ENCODE assay signal across 31 cellular contexts in the genomic region with DNA sequence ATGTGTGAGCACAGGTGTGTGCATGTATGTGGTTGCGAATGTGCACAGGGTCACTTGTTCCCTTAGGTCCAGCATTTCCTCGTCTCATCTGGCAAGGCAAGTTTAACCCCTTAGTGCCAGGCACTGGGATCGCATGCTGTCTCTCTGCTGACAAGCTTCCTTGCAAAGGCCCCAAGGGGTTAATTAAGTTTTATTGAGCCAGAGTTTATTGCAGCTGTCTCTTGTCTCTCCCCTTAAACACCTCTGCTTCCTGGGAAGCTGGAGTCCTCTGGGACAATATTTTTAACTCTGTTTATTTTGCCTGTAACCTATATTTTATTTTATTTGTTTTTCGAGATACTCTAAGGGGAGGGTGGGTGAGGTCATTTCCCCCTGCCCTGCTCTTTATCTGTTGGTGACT.
DNase-seq lines count a peak whose midpoint lies in the region; ATAC-seq and TF ChIP-seq lines count a peak whose summit lies in the region.
"Had no signal": no experiment of that assay in that cellular context is flagged by ENCODE, and none has a peak within 500 bp of the region (broad histone marks: within the 10 kb centered on the region; RNA-seq: fewer than 3 reads in every experiment).

No MANE protein-coding gene starts in this region.

- H3K9me3 ChIP-seq in colonic mucosa (no peaks in the 10 kb centered on the region), transverse colon (no peaks in the 10 kb centered on the region)
- H3K9me3 ChIP-seq: esophagus muscularis mucosa, lower lobe of right lung, MG63, SJSA1, tibial nerve had no signal

- intact Hi-C loops in colonic mucosa (cut with DNase I) (loop anchor here (10.0 kb wide), 1 partner anchor 127 kb away; no protein-coding TSS in a partner anchor), transverse colon (cut with DNase I; ENCODE audit: low total_unique reads) (no loop called here)

- H3K27ac ChIP-seq in colonic mucosa (peak overlapping the region; percentile 34), transverse colon (peak overlapping the region; percentile 1 to 61 (median 30))
- H3K27ac ChIP-seq: brain microvascular endothelial cell, esophagus muscularis mucosa, lower lobe of right lung, SJSA1, tibial nerve had no signal

- TF ChIP-seq CTCF in colonic mucosa (IDR thresholded peaks at IDR 0.05) (no peak), transverse colon (IDR thresholded peaks at IDR 0.05) (no peak)

- no peaks in the 10 kb centered on the region for H3K27me3 ChIP-seq in colonic mucosa
- H3K27me3 ChIP-seq in transverse colon = no peaks in the 10 kb centered on the region
- H3K27me3 ChIP-seq: brain microvascular endothelial cell, MG63, SJSA1, tibial nerve had no signal

- ATAC-seq in GM19467 (IDR thresholded peaks at IDR 0.05; ENCODE audit: unreplicated experiment) = no peak
- ATAC-seq: lower lobe of right lung; natural killer cell; stimulated activated effector memory CD8-positive, alpha-beta T cell treated with anti-CD3 and anti-CD28 coated beads, Interleukin-12 subunit alpha, Interleukin-12 subunit beta, amount 100 ng/mL, for 72 hours had no signal

- H3K4me1 ChIP-seq in colonic mucosa (peaks cover 13% of the 10 kb centered on the region), transverse colon (peaks cover 0 to 47% (median 25%) of the 10 kb centered on the region in 4 donors)
- H3K4me1 ChIP-seq: lower lobe of right lung, SJSA1, tibial nerve had no signal

- no peaks in the 10 kb centered on the region for H3K36me3 ChIP-seq in colonic mucosa
- H3K36me3 ChIP-seq in transverse colon = no peaks in the 10 kb centered on the region
- H3K36me3 ChIP-seq: brain microvascular endothelial cell, esophagus muscularis mucosa, lower lobe of right lung, MG63, SJSA1, tibial nerve had no signal

- TF ChIP-seq POLR2A in transverse colon (IDR thresholded peaks at IDR 0.05) = no peak

- peak overlapping the region in 1 of 2 donors; percentile 29 for H3K9ac ChIP-seq in colonic mucosa (ENCODE audit: low read depth in 2 of 2, low read length in 2 of 2)

- no peak for TF ChIP-seq EP300 in transverse colon (IDR thresholded peaks at IDR 0.05; ENCODE audit: low read depth)

- in situ Hi-C loops in transverse colon (cut with MboI; ENCODE audit: low pct_ligation_motif_present in 1 of 4, low pct_unique_long_range_greater_than_20kb in 1 of 4, low sequenced_read_pairs in 3 of 4) = loop anchor here in 1 of 4 donors (10.0 kb wide), 1 partner anchor 187 kb away; no protein-coding TSS in a partner anchor

- 6 to 22% methylated on average over 2 to 4 of the region's 4 CpGs for WGBS in transverse colon (ENCODE audit: low coverage in 1 of 2), 2 donors

- H3K4me3 ChIP-seq in colonic mucosa (no peak overlapping the region), transverse colon (no peak overlapping the region)
- H3K4me3 ChIP-seq: esophagus muscularis mucosa, lower lobe of right lung, MG63, SJSA1, tibial nerve had no signal

- DNase-seq in NCI-H1417 (lab: John Stamatoyannopoulos, UW) = peak in 2 of 3 experiments; percentile 33 to 65
- no peak for DNase-seq in NCI-H1417 treated with DMSO at 0.1 percent for 48 hours (lab: John Stamatoyannopoulos, UW)
- peak; percentile 7 for DNase-seq in NCI-H2171 (lab: John Stamatoyannopoulos, UW)
- peak; percentile 78 for DNase-seq in colonic mucosa
- DNase-seq in transverse colon = peak; percentile 57
- no peak for DNase-seq in pons (ENCODE audit: low spot score)
- DNase-seq in stimulated activated CD4-positive, alpha-beta T cell treated with anti-CD3 and anti-CD28 coated beads, Interleukin-4, amount 100 ng/mL, for 1 hour = no peak
- DNase-seq: 8988T; activated CD4-positive, alpha-beta T cell treated with anti-CD3 and anti-CD28 coated beads, Interleukin-2, amount 10 ng/mL, durations not matched to agents 24 days and 14 days; activated CD8-positive, alpha-beta memory T cell treated with anti-CD3 and anti-CD28 coated beads for 24 hours; activated naive CD4-positive, alpha-beta T cell treated with anti-CD3 and anti-CD28 coated beads, Interleukin-2, amount 50 U/mL, for 16 hours; activated T-cell treated with anti-CD3 and anti-CD28 coated beads for 4 hours; amygdala; brain microvascular endothelial cell; cerebellar nuclear complex; DMS79 treated with DMSO at 0.1 percent for 48 hours; foreskin fibroblast; GF-D8; H7; KG1; kidney; lower lobe of right lung; natural killer cell; NCI-H524 treated with DMSO at 0.1 percent for 48 hours; T1000 had no signal

Comparison
In these comparisons a context has a peak if more than half of its experiments do, and no peak if none do; other contexts are left out.
1. DNase-seq: peak in NCI-H1417 (2 of 3), NCI-H2171 (single experiment), colonic mucosa (single experiment) and transverse colon (single experiment); none in NCI-H1417 treated with DMSO at 0.1 percent for 48 hours (single experiment), pons (single experiment) and stimulated activated CD4-positive, alpha-beta T cell treated with anti-CD3 and anti-CD28 coated beads, Interleukin-4, amount 100 ng/mL, for 1 hour (single experiment).